8 cellular contexts compared by ENCODE assay signal in genomic region chrX:148380614-148381561, GRCh38.
A peak's percentile ranks its signal among the peaks of the same experiment; 100 is the strongest.
DNase-seq lines count a peak whose midpoint lies in the region; ATAC-seq and TF ChIP-seq lines count a peak whose summit lies in the region.

No MANE protein-coding gene starts in this region.

- no peak for TF ChIP-seq CTCF in GM23338 (conservative IDR thresholded peaks at IDR 0.05; ENCODE audit: low read depth in 2 of 2)

- peak in 2 of 3 donors; percentile 30 to 81 for DNase-seq in CD4-positive, CD25-positive, alpha-beta regulatory T cell
- DNase-seq in HK-2 (ENCODE audit: unreplicated experiment) (peak; percentile 3), NCI-H2227 treated with DMSO at 0.1 percent for 48 hours (lab: John Stamatoyannopoulos, UW) (no peak), GM23338 (ENCODE audit: low spot score) (no peak), NCI-H2107 (lab: John Stamatoyannopoulos, UW) (no peak)
- peak; percentile 23 to 37 for DNase-seq in activated CD4-positive, alpha-beta T cell treated with anti-CD3 and anti-CD28 coated beads, Interleukin-2, amount 50 U/mL, for 48 hours

- no peaks in the 10 kb centered on the region for H3F3A ChIP-seq in GM23338 (replicated peaks; ENCODE audit: low read depth)

- peak overlapping the region; percentile 92 to 94 (median 93) for H3K27ac Mint-ChIP-seq in CD4-positive, CD25-positive, alpha-beta regulatory T cell
- H3K27ac Mint-ChIP-seq in GM23338, result no peak overlapping the region

- H3K4me3 Mint-ChIP-seq in CD4-positive, CD25-positive, alpha-beta regulatory T cell, result peak overlapping the region; percentile 57 to 91 (median 89)
- H3K4me3 Mint-ChIP-seq in GM23338, result no peak overlapping the region

- peaks cover 0 to 4% (median 0%) of the 10 kb centered on the region in 7 donors for H3K9me3 Mint-ChIP-seq in CD4-positive, CD25-positive, alpha-beta regulatory T cell
- peaks cover 4% of the 10 kb centered on the region; the same call in 2 of the 3 replicates for H3K9me3 Mint-ChIP-seq in GM23338

- H3K4me1 Mint-ChIP-seq in CD4-positive, CD25-positive, alpha-beta regulatory T cell, result peaks cover 6 to 33% (median 12%) of the 10 kb centered on the region in 4 donors
- peaks cover 26% of the 10 kb centered on the region for H3K4me1 Mint-ChIP-seq in GM23338

- no peak overlapping the region for H2AFZ ChIP-seq in GM23338

- no peaks in the 10 kb centered on the region for H3K79me2 ChIP-seq in GM23338 (replicated peaks; ENCODE audit: insufficient read depth)

- peak overlapping the region; percentile 87 for H3K4me3 ChIP-seq in CD4-positive, CD25-positive, alpha-beta regulatory T cell (ENCODE audit: low read depth, low read length)
- H3K4me3 ChIP-seq in mucosa of rectum (ENCODE audit: low read length in 2 of 2), result peak overlapping the region; percentile 39 to 56
- no peak overlapping the region for H3K4me3 ChIP-seq in GM23338

- no peaks in the 10 kb centered on the region for H3K36me3 Mint-ChIP-seq in CD4-positive, CD25-positive, alpha-beta regulatory T cell
- H3K36me3 Mint-ChIP-seq in GM23338 (ENCODE audit: low read depth), result no peaks in the 10 kb centered on the region

- H3K27me3 Mint-ChIP-seq in CD4-positive, CD25-positive, alpha-beta regulatory T cell, result no peaks in the 10 kb centered on the region
- H3K27me3 Mint-ChIP-seq in GM23338 (ENCODE audit: insufficient read depth, low read depth, poor library complexity), result no peaks in the 10 kb centered on the region

- H3K27ac ChIP-seq in CD4-positive, CD25-positive, alpha-beta regulatory T cell (ENCODE audit: insufficient read depth, low read length, poor library complexity, severe bottlenecking), result peak overlapping the region; percentile 72
- H3K27ac ChIP-seq in mucosa of rectum (ENCODE audit: low read depth in 2 of 2, low read length in 2 of 2), result peak overlapping the region; percentile 8 to 38
- no peak overlapping the region for H3K27ac ChIP-seq in GM23338 (ENCODE audit: low read depth)

- peaks cover 19% of the 10 kb centered on the region for H3K4me1 ChIP-seq in CD4-positive, CD25-positive, alpha-beta regulatory T cell (ENCODE audit: control insufficient read depth, insufficient read depth, low read length, poor library complexity, severe bottlenecking)
- no peaks in the 10 kb centered on the region for H3K4me1 ChIP-seq in mucosa of rectum (ENCODE audit: control insufficient read depth in 2 of 2, insufficient read depth in 2 of 2, low read length in 2 of 2)
- peaks cover 6% of the 10 kb centered on the region; the same call in 1 of the 2 replicates for H3K4me1 ChIP-seq in GM23338 (ENCODE audit: insufficient read depth)

- no peaks in the 10 kb centered on the region for H3K36me3 ChIP-seq in CD4-positive, CD25-positive, alpha-beta regulatory T cell (ENCODE audit: control insufficient read depth, insufficient read depth, low read length)
- H3K36me3 ChIP-seq in mucosa of rectum (ENCODE audit: control insufficient read depth in 2 of 2, insufficient read depth in 2 of 2, low read length in 2 of 2) (no peaks in the 10 kb centered on the region), GM23338 (ENCODE audit: insufficient read depth) (no peaks in the 10 kb centered on the region)

- H3K9me2 ChIP-seq in GM23338 (ENCODE audit: insufficient read depth), result no peaks in the 10 kb centered on the region

- no peak overlapping the region for H3K4me2 ChIP-seq in GM23338

- H4K20me1 ChIP-seq in GM23338 (replicated peaks; ENCODE audit: insufficient read depth), result no peaks in the 10 kb centered on the region

- H3K9ac ChIP-seq in mucosa of rectum (ENCODE audit: low read depth in 1 of 2, low read length in 2 of 2), result no peak overlapping the region

- H3K27me3 ChIP-seq in CD4-positive, CD25-positive, alpha-beta regulatory T cell (ENCODE audit: control insufficient read depth, insufficient read depth, low read length), result no peaks in the 10 kb centered on the region
- H3K27me3 ChIP-seq in mucosa of rectum (ENCODE audit: control insufficient read depth in 2 of 2, insufficient read depth in 2 of 2, low read length in 2 of 2) (no peaks in the 10 kb centered on the region), GM23338 (ENCODE audit: insufficient read depth) (no peaks in the 10 kb centered on the region)

- no peaks in the 10 kb centered on the region for H3K9me3 ChIP-seq in CD4-positive, CD25-positive, alpha-beta regulatory T cell (ENCODE audit: control insufficient read depth in 2 of 2, low read length in 2 of 2)
- no peaks in the 10 kb centered on the region for H3K9me3 ChIP-seq in mucosa of rectum (ENCODE audit: control insufficient read depth in 2 of 2, low read length in 2 of 2)

- ATAC-seq in CD4-positive, CD25-positive, alpha-beta regulatory T cell (ENCODE audit: low read depth in 2 of 2), result peak; percentile 84 to 89
- ATAC-seq in GM21367 (IDR thresholded peaks at IDR 0.05; ENCODE audit: unreplicated experiment), result peak; percentile 92
- no peak for ATAC-seq in GM23338

TF ChIP-seq in GM23338, 12 proteins besides CTCF, POLR2A, EP300 and RAD21 (continues in another document):
- TF ChIP-seq ZNF114 (CRISPR knock-in tag; IDR thresholded peaks at IDR 0.05) (no peak), ETS1 (IDR thresholded peaks at IDR 0.05) (no peak), POLR2AphosphoS5 (IDR thresholded peaks at IDR 0.05; ENCODE audit: low read depth) (no peak), NANOG (IDR thresholded peaks at IDR 0.05; ENCODE audit: borderline replicate concordance) (no peak), CREB1 (CRISPR knock-in tag; IDR thresholded peaks at IDR 0.05; ENCODE audit: low read depth) (no peak), JUNB (IDR thresholded peaks at IDR 0.05; ENCODE audit: unreplicated experiment) (no peak), REST (IDR thresholded peaks at IDR 0.05; ENCODE audit: unreplicated experiment) (no peak), EZH2phosphoT487 (IDR thresholded peaks at IDR 0.05; ENCODE audit: unreplicated experiment) (no peak), EZH2 (IDR thresholded peaks at IDR 0.05; ENCODE audit: low read depth, unreplicated experiment) (no peak)

Comparison
In these comparisons a context has a peak if more than half of its experiments do, and no peak if none do; other contexts are left out.
1. DNase-seq: peak in CD4-positive, CD25-positive, alpha-beta regulatory T cell (2 of 3), HK-2 (single experiment) and activated CD4-positive, alpha-beta T cell treated with anti-CD3 and anti-CD28 coated beads, Interleukin-2, amount 50 U/mL, for 48 hours (2 of 2); none in NCI-H2227 treated with DMSO at 0.1 percent for 48 hours (single experiment), GM23338 (single experiment) and NCI-H2107 (single experiment).